Comparison of ENCODE assay signal across 15 cellular contexts in genomic region chr13:94232161-94232560, GRCh38.
DNase-seq lines count a peak whose midpoint lies in the region; ATAC-seq and TF ChIP-seq lines count a peak whose summit lies in the region.
"Had no signal": no experiment of that assay in that cellular context is flagged by ENCODE, and none has a peak within 500 bp of the region (broad histone marks: within the 10 kb centered on the region; RNA-seq: fewer than 3 reads in every experiment).

No MANE protein-coding gene starts in this region.

- no peaks in the 10 kb centered on the region for H3K36me3 ChIP-seq in adrenal gland (replicated peaks in 1 of 2)
- no peaks in the 10 kb centered on the region for H3K36me3 ChIP-seq in lower lobe of right lung
- H3K36me3 ChIP-seq in upper lobe of right lung, result no peaks in the 10 kb centered on the region

- DNase-seq in DMS 273 (lab: John Stamatoyannopoulos, UW; ENCODE audit: unreplicated experiment) (peak; percentile 8), DMS 273 treated with DMSO at 0.1 percent for 48 hours (lab: John Stamatoyannopoulos, UW) (no peak), adrenal gland (peak; percentile 16 to 54 (median 31)), lower lobe of right lung (peak; percentile 65), upper lobe of right lung (peak; percentile 67), OCI-M1 (lab: John Stamatoyannopoulos, UW) (no peak), NCI-H82 (lab: John Stamatoyannopoulos, UW) (no peak)
- no peak for DNase-seq in activated naive CD4-positive, alpha-beta T cell treated with anti-CD3 and anti-CD28 coated beads, Interleukin-2, amount 50 U/mL, for 72 hours (ENCODE audit: low spot score in 2 of 2)
- DNase-seq: CD8-positive, alpha-beta T cell; COR-L47; DMS53; GF-D8 had no signal

- intact Hi-C loops in adrenal gland (cut with DNase I) (no loop called here), lower lobe of right lung (cut with DNase I) (no loop called here), upper lobe of right lung (cut with DNase I) (no loop called here)

- TF ChIP-seq POLR2A in adrenal gland (IDR thresholded peaks at IDR 0.05), result no peak

- H3K27ac ChIP-seq in adrenal gland (no peak overlapping the region), lower lobe of right lung (no peak overlapping the region), upper lobe of right lung (no peak overlapping the region)
- H3K27ac ChIP-seq: 22Rv1 had no signal

- no peaks in the 10 kb centered on the region for H3K27me3 ChIP-seq in adrenal gland
- H3K27me3 ChIP-seq in lower lobe of right lung (ENCODE audit: low read depth), result no peaks in the 10 kb centered on the region
- H3K27me3 ChIP-seq in upper lobe of right lung, result no peaks in the 10 kb centered on the region

- H3K4me3 ChIP-seq in adrenal gland, result no peak overlapping the region
- H3K4me3 ChIP-seq in lower lobe of right lung, result no peak overlapping the region
- H3K4me3 ChIP-seq in upper lobe of right lung, result no peak overlapping the region

- H3K36me3 Mint-ChIP-seq in activated naive CD4-positive, alpha-beta T cell treated with anti-CD3 and anti-CD28 coated beads, Interleukin-2, amount 50 U/mL, for 72 hours, result no peaks in the 10 kb centered on the region
- H3K36me3 Mint-ChIP-seq: CD14-positive monocyte; CD8-positive, alpha-beta T cell had no signal

- no peaks in the 10 kb centered on the region for H3K9me3 Mint-ChIP-seq in activated naive CD4-positive, alpha-beta T cell treated with anti-CD3 and anti-CD28 coated beads, Interleukin-2, amount 50 U/mL, for 72 hours
- H3K9me3 Mint-ChIP-seq: CD8-positive, alpha-beta T cell had no signal

- H3K4me1 ChIP-seq in adrenal gland (replicated peaks in 1 of 2), result peaks cover 0 to 6% of the 10 kb centered on the region in 2 donors
- peaks cover 3% of the 10 kb centered on the region for H3K4me1 ChIP-seq in lower lobe of right lung
- no peaks in the 10 kb centered on the region for H3K4me1 ChIP-seq in upper lobe of right lung

- TF ChIP-seq CTCF in adrenal gland (IDR thresholded peaks at IDR 0.05) (no peak), lower lobe of right lung (IDR thresholded peaks at IDR 0.05) (no peak), upper lobe of right lung (IDR thresholded peaks at IDR 0.05) (no peak)

- H3K27ac Mint-ChIP-seq in activated naive CD4-positive, alpha-beta T cell treated with anti-CD3 and anti-CD28 coated beads, Interleukin-2, amount 50 U/mL, for 72 hours, result no peak overlapping the region
- H3K27ac Mint-ChIP-seq: CD14-positive monocyte; CD8-positive, alpha-beta T cell had no signal

- ATAC-seq in lower lobe of right lung, result peak; percentile 79 to 83
- peak; percentile 76 for ATAC-seq in upper lobe of right lung
- ATAC-seq in activated naive CD4-positive, alpha-beta T cell treated with anti-CD3 and anti-CD28 coated beads, Interleukin-2, amount 50 U/mL, for 72 hours, result no peak
- ATAC-seq: CD8-positive, alpha-beta T cell; HepG2 had no signal

- H3K9me3 ChIP-seq in adrenal gland (replicated peaks in 1 of 3) (no peaks in the 10 kb centered on the region), lower lobe of right lung (no peaks in the 10 kb centered on the region), upper lobe of right lung (no peaks in the 10 kb centered on the region)

- 38 to 56% (median 49%) methylated on average over 6 of the region's 6 CpGs for WGBS in adrenal gland, 4 donors

Comparison
In these comparisons a context has a peak if more than half of its experiments do, and no peak if none do; other contexts are left out.
1. DNase-seq: peak in DMS 273 (single experiment), adrenal gland (7 of 7), lower lobe of right lung (single experiment) and upper lobe of right lung (single experiment); none in DMS 273 treated with DMSO at 0.1 percent for 48 hours (single experiment), OCI-M1 (single experiment), NCI-H82 (single experiment) and activated naive CD4-positive, alpha-beta T cell treated with anti-CD3 and anti-CD28 coated beads, Interleukin-2, amount 50 U/mL, for 72 hours (0 of 2).
2. ATAC-seq: peak in lower lobe of right lung (2 of 2) and upper lobe of right lung (single experiment); none in activated naive CD4-positive, alpha-beta T cell treated with anti-CD3 and anti-CD28 coated beads, Interleukin-2, amount 50 U/mL, for 72 hours (0 of 2).